Comparison of ENCODE assay signal across 9 cellular contexts in the genomic region with DNA sequence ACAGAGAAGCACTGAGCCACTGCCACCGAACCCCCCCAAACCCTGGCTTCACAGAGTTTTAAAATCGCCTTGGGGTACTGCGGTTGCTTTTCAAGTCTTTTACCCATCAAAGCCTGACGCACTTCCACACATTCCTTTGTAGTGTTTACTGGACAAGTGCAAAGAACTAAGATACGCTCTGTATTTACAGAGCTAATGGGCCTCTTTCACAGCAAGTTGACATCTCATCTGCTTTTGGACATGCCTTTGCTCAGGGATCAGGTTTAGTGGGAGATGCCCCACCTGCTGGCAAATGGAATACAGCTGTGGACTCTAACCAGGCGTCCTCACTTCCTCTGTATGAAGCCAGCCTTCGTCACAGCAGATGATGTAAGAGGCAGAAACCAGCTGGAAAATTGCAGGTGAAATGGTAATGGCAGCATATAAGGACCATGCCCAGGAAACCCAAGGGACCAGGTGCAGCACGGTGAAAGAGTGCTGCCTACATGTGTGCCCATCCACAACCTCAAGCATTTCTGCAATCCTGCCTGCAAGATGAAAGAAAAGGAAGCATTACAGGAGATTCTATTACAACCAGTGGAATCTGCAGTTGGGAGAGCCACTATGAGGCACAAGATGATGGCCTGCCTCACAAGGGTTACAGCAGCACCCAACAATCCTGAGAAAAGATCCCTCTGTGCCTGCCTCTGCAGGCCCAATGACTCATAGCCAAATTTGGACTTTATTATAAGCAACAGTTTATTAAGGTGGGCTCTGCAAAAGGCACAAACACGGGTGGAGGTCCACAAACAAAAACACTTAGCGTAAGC. TPM values are rescaled to one million over a fixed set of nuclear protein-coding genes. Genes with fewer than 3 reads are reported as not detected.
DNase-seq lines count a peak whose midpoint lies in the region; ATAC-seq, FAIRE-seq and TF ChIP-seq lines count a peak whose summit lies in the region.
"Had no signal": no experiment of that assay in that cellular context is flagged by ENCODE, and none has a peak within 500 bp of the region (broad histone marks: within the 10 kb centered on the region; RNA-seq: fewer than 3 reads in every experiment).

No MANE protein-coding gene starts in this region.

- 43 to 48% methylated on average over 10 of the region's 10 CpGs for WGBS in pancreas, 2 donors

- H3K36me3 ChIP-seq in PC-3 (ENCODE audit: low read depth, low read length) (peaks cover 8% of the 10 kb centered on the region), pancreas (no peaks in the 10 kb centered on the region)
- no peaks in the 10 kb centered on the region for H3K36me3 ChIP-seq in effector memory CD4-positive, alpha-beta T cell (ENCODE audit: control insufficient read depth, insufficient read depth, low read length)

- H3K79me2 ChIP-seq in PC-3 (ENCODE audit: low read length), result peaks cover 99% of the 10 kb centered on the region

- POLR2A ChIA-PET in PC-3 (lab: Charles Lee; ENCODE audit: unreplicated experiment), result interaction anchor here (1.0 kb wide), 1 partner anchor 16 kb away, joined by 4 read pairs; no protein-coding TSS in a partner anchor

- intact Hi-C loops in PC-3 (cut with micrococcal nuclease) (loop anchor here (2.0 to 5.0 kb wide), 2 partner anchors 15 to 35 kb away; partner anchors contain the start of gene BRD4), pancreas (cut with DNase I) (no loop called here)

- peak overlapping the region; percentile 77 for H3K27ac ChIP-seq in PC-3 (ENCODE audit: low read length)
- H3K27ac ChIP-seq in effector memory CD4-positive, alpha-beta T cell (ENCODE audit: insufficient read depth, low read length, poor library complexity, severe bottlenecking), result no peak overlapping the region
- H3K27ac ChIP-seq in pancreas, result no peak overlapping the region

- TF ChIP-seq CTCF in PC-3 (conservative IDR thresholded peaks at IDR 0.05; ENCODE audit: low read depth, low read length) (peak; percentile 50), pancreas (IDR thresholded peaks at IDR 0.05) (no peak)

- H3K9ac ChIP-seq in PC-3 (ENCODE audit: low read length), result no peak overlapping the region

- no peak overlapping the region for H2AFZ ChIP-seq in PC-3 (ENCODE audit: low read length)

- no peaks in the 10 kb centered on the region for H3K9me2 ChIP-seq in PC-3 (replicated peaks; ENCODE audit: low read length)

- peak overlapping the region; percentile 61 for H3K4me2 ChIP-seq in PC-3 (ENCODE audit: low read length)

- peak; percentile 77 for ATAC-seq in PC-3
- ATAC-seq in pancreas, result peak; percentile 38 to 46 (median 43)
- no peak for ATAC-seq in GM19351 (IDR thresholded peaks at IDR 0.05; ENCODE audit: unreplicated experiment)
- ATAC-seq in GM21619 (IDR thresholded peaks at IDR 0.05; ENCODE audit: unreplicated experiment), result no peak
- no peak for ATAC-seq in GM18867 (IDR thresholded peaks at IDR 0.05; ENCODE audit: unreplicated experiment)

- H3F3A ChIP-seq in PC-3 (ENCODE audit: low read length, unreplicated experiment), result peaks cover 4% of the 10 kb centered on the region

- peak; percentile 56 for DNase-seq in DMS153 (lab: John Stamatoyannopoulos, UW)
- no peak for DNase-seq in DMS153 treated with DMSO at 0.1 percent for 48 hours (lab: John Stamatoyannopoulos, UW; ENCODE audit: unreplicated experiment)
- peak; percentile 47 for DNase-seq in PC-3
- no peak for DNase-seq in effector memory CD4-positive, alpha-beta T cell
- peak in 2 of 6 donors; percentile 31 to 71 for DNase-seq in pancreas

- H3K4me3 ChIP-seq in PC-3 (ENCODE audit: low read length) (peak overlapping the region; percentile 23; the same call in 1 of the 2 replicates), pancreas (no peak overlapping the region)
- peak overlapping the region; percentile 20 for H3K4me3 ChIP-seq in effector memory CD4-positive, alpha-beta T cell (ENCODE audit: insufficient read depth, low read depth, low read length, poor library complexity, severe bottlenecking)

- no peaks in the 10 kb centered on the region for H3K27me3 ChIP-seq in PC-3 (ENCODE audit: low read length)
- no peaks in the 10 kb centered on the region for H3K27me3 ChIP-seq in effector memory CD4-positive, alpha-beta T cell (replicated peaks; ENCODE audit: control insufficient read depth, insufficient read depth, low read length, poor library complexity, severe bottlenecking)
- H3K27me3 ChIP-seq in pancreas, result no peaks in the 10 kb centered on the region

- no TSS peak for BruUV-seq in PC-3 (replicated peaks; lab: Mats Ljungman, UMichigan)

- H3K4me1 ChIP-seq in PC-3 (ENCODE audit: insufficient read depth, low read length) (peaks cover 37% of the 10 kb centered on the region), pancreas (peaks cover 37 to 65% (median 37%) of the 10 kb centered on the region in 3 donors)
- H3K4me1 ChIP-seq in effector memory CD4-positive, alpha-beta T cell (ENCODE audit: control insufficient read depth, insufficient read depth, low read length, poor library complexity, severe bottlenecking), result peaks cover 65% of the 10 kb centered on the region

- peaks cover 87% of the 10 kb centered on the region for H4K20me1 ChIP-seq in PC-3 (ENCODE audit: low read length)

- FAIRE-seq in pancreas (lab: Jason Lieb, UNC), result no peak
- FAIRE-seq: TTC549 had no signal

- H3K9me3 ChIP-seq in PC-3 (ENCODE audit: low read length), result no peaks in the 10 kb centered on the region
- no peaks in the 10 kb centered on the region for H3K9me3 ChIP-seq in effector memory CD4-positive, alpha-beta T cell (ENCODE audit: control insufficient read depth, low read length)
- no peaks in the 10 kb centered on the region for H3K9me3 ChIP-seq in pancreas

- CTCF ChIA-PET in PC-3 (lab: Charles Lee), result interaction anchor here (0.6 kb wide), 2 partner anchors 15 to 198 kb away, joined by 3 read pairs; no protein-coding TSS in a partner anchor

RNA-seq across cellular contexts. Expression of gene BRD4, which starts 34.7 kb away (rescaled TPM):
- total RNA-seq in PC-3 (2014; rRNA removed) (20.9 and 46.4 TPM in 2 replicates), pancreas (10 to 100 TPM; 36.2 to 53.3 (median 39.9) TPM)
- polyA plus RNA-seq in pancreas, result 10 to 100 TPM; 16.9 to 41.2 TPM

Comparison
In these comparisons a context has a peak if more than half of its experiments do, and no peak if none do; other contexts are left out.
1. DNase-seq: peak in DMS153 (single experiment) and PC-3 (single experiment); none in DMS153 treated with DMSO at 0.1 percent for 48 hours (single experiment) and effector memory CD4-positive, alpha-beta T cell (0 of 3).
2. ATAC-seq: peak in PC-3 (single experiment) and pancreas (4 of 4); none in GM19351 (single experiment), GM21619 (single experiment) and GM18867 (single experiment).
3. H3K4me3 ChIP-seq: peak in PC-3 (single experiment) and effector memory CD4-positive, alpha-beta T cell (single experiment); none in pancreas (0 of 4).